In the genomic region with DNA sequence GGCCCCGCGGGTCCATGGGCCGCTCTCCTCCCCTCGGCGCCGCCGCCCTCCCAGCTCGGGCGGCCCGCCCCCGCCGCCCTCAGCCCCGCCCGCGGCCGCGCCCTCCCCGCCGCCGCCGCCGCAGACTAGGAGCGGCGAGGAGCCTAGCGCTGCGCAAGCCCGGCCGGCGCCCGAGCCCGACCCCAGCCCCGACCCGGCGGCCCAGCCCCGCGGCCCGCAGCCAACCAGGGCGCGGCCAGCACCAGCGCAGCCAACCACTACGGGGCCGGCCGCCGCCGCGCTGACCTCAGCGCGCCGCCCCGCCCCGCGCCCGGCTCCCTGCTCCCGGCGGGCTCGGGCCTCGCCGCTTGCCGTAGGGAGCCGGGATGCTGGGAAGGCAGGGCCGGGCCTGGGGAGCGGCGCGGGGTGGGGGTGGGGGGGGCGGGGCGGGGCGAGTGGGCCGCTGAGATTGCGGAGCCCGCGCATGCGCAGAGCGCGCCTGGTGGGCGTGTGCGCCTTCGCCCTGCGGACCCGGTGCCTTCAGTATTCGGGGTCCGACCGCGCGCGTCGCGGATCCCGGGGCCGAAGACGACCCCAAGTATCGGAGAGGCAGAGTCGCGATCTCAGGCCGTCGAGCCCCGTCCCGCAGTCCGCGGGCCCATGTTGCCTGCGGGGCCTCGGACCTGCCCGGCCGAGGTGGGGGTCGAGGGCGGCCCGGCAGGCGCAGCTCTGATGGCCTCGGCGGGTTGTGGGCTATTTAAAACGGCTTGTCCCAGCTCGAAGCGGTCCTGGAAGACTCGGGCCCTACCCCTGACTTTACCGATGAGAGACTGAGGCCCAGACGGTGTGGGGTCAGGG, we compare ENCODE assay signal across 1 cellular context.
TF ChIP-seq lines count a peak whose summit lies in the region.

A gene with protein sequence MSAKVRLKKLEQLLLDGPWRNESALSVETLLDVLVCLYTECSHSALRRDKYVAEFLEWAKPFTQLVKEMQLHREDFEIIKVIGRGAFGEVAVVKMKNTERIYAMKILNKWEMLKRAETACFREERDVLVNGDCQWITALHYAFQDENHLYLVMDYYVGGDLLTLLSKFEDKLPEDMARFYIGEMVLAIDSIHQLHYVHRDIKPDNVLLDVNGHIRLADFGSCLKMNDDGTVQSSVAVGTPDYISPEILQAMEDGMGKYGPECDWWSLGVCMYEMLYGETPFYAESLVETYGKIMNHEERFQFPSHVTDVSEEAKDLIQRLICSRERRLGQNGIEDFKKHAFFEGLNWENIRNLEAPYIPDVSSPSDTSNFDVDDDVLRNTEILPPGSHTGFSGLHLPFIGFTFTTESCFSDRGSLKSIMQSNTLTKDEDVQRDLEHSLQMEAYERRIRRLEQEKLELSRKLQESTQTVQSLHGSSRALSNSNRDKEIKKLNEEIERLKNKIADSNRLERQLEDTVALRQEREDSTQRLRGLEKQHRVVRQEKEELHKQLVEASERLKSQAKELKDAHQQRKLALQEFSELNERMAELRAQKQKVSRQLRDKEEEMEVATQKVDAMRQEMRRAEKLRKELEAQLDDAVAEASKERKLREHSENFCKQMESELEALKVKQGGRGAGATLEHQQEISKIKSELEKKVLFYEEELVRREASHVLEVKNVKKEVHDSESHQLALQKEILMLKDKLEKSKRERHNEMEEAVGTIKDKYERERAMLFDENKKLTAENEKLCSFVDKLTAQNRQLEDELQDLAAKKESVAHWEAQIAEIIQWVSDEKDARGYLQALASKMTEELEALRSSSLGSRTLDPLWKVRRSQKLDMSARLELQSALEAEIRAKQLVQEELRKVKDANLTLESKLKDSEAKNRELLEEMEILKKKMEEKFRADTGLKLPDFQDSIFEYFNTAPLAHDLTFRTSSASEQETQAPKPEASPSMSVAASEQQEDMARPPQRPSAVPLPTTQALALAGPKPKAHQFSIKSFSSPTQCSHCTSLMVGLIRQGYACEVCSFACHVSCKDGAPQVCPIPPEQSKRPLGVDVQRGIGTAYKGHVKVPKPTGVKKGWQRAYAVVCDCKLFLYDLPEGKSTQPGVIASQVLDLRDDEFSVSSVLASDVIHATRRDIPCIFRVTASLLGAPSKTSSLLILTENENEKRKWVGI (N-terminal part only) (minus strand): TSS at position 178 of the 837 bp plus-strand sequence. CDS start 376 bp downstream, outside the sequence.

TF ChIP-seq in HepG2, 621 proteins besides CTCF, POLR2A, EP300 and RAD21 (continued from another document and continues in another):
- TF ChIP-seq, protein P1, sequence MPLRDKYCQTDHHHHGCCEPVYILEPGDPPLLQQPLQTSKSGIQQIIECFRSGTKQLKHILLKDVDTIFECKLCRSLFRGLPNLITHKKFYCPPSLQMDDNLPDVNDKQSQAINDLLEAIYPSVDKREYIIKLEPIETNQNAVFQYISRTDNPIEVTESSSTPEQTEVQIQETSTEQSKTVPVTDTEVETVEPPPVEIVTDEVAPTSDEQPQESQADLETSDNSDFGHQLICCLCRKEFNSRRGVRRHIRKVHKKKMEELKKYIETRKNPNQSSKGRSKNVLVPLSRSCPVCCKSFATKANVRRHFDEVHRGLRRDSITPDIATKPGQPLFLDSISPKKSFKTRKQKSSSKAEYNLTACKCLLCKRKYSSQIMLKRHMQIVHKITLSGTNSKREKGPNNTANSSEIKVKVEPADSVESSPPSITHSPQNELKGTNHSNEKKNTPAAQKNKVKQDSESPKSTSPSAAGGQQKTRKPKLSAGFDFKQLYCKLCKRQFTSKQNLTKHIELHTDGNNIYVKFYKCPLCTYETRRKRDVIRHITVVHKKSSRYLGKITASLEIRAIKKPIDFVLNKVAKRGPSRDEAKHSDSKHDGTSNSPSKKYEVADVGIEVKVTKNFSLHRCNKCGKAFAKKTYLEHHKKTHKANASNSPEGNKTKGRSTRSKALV (CRISPR knock-in tag; IDR thresholded peaks at IDR 0.05), result no peak
- TF ChIP-seq HNRNPH1 (optimal IDR thresholded peaks at IDR 0.05; ENCODE audit: low read depth, low read length) (no peak), ZFP36L1 (CRISPR knock-in tag; IDR thresholded peaks at IDR 0.05) (no peak), REXO4 (CRISPR knock-in tag; IDR thresholded peaks at IDR 0.05; ENCODE audit: borderline replicate concordance) (no peak), SALL1 (CRISPR knock-in tag; IDR thresholded peaks at IDR 0.05) (peak; percentile 39; the same call in 1 of the 2 replicates), HOXD1 (CRISPR knock-in tag; IDR thresholded peaks at IDR 0.05) (0 out of 2 replicates have a peak, but pooled peaks have one; percentile 29), GABPA (IDR thresholded peaks at IDR 0.05; ENCODE audit: low read depth, low read length) (no peak), GABPA (CRISPR knock-in tag; IDR thresholded peaks at IDR 0.05; ENCODE audit: low read depth) (no peak), ZNF570 (CRISPR knock-in tag; IDR thresholded peaks at IDR 0.05; ENCODE audit: borderline replicate concordance) (no peak), AHR (CRISPR knock-in tag; IDR thresholded peaks at IDR 0.05) (no peak), PAX8 (CRISPR knock-in tag; IDR thresholded peaks at IDR 0.05; ENCODE audit: borderline replicate concordance) (no peak), HIVEP1 (CRISPR knock-in tag; IDR thresholded peaks at IDR 0.05) (no peak), CCDC6 (CRISPR knock-in tag; IDR thresholded peaks at IDR 0.05) (0 out of 2 replicates have a peak, but pooled peaks have one; percentile 46), HNRNPUL1 (IDR thresholded peaks at IDR 0.05; ENCODE audit: low read depth, low read length) (no peak), GPN1 (CRISPR knock-in tag; IDR thresholded peaks at IDR 0.05; ENCODE audit: borderline replicate concordance) (no peak), SNAPC2 (CRISPR knock-in tag; IDR thresholded peaks at IDR 0.05) (no peak), ZNF121 (CRISPR knock-in tag; IDR thresholded peaks at IDR 0.05) (no peak), ZFX (CRISPR knock-in tag; IDR thresholded peaks at IDR 0.05; ENCODE audit: low read depth) (peak; percentile 81), DR1 (CRISPR knock-in tag; IDR thresholded peaks at IDR 0.05) (no peak), ATF1 (CRISPR knock-in tag; IDR thresholded peaks at IDR 0.05) (no peak), MXI1 (IDR thresholded peaks at IDR 0.05; ENCODE audit: borderline replicate concordance, low read depth, low read length) (peak; percentile 60; the same call in 1 of the 3 replicates), SYNCRIP (IDR thresholded peaks at IDR 0.05; ENCODE audit: insufficient read depth, low read depth, low read length) (no peak), TCF12 (IDR thresholded peaks at IDR 0.05) (no peak), TCF12 (CRISPR knock-in tag; IDR thresholded peaks at IDR 0.05) (no peak), ZNF878 (CRISPR knock-in tag; IDR thresholded peaks at IDR 0.05) (no peak), ZNF530 (CRISPR knock-in tag; IDR thresholded peaks at IDR 0.05; ENCODE audit: low read depth) (no peak), ZNF577 (CRISPR knock-in tag; IDR thresholded peaks at IDR 0.05; ENCODE audit: borderline replicate concordance, low read depth) (no peak), TBL1XR1 (IDR thresholded peaks at IDR 0.05; ENCODE audit: borderline replicate concordance, low read length, partially characterized antibody) (no peak), SALL2 (CRISPR knock-in tag; IDR thresholded peaks at IDR 0.05) (no peak), CBX1 (IDR thresholded peaks at IDR 0.05; ENCODE audit: low read depth) (no peak), ARNTL (CRISPR knock-in tag; IDR thresholded peaks at IDR 0.05) (no peak), ZNF761 (CRISPR knock-in tag; conservative IDR thresholded peaks at IDR 0.05) (0 out of 2 replicates have a peak, but pooled peaks have one; percentile 39), KDM1A (CRISPR knock-in tag; IDR thresholded peaks at IDR 0.05) (no peak), SCMH1 (CRISPR knock-in tag; IDR thresholded peaks at IDR 0.05; ENCODE audit: borderline replicate concordance) (no peak), ZNF737 (CRISPR knock-in tag; IDR thresholded peaks at IDR 0.05; ENCODE audit: borderline replicate concordance) (no peak), MAFF (IDR thresholded peaks at IDR 0.05; ENCODE audit: low read depth, low read length) (no peak), ZSCAN25 (CRISPR knock-in tag; IDR thresholded peaks at IDR 0.05) (no peak), ZKSCAN8 (CRISPR knock-in tag; IDR thresholded peaks at IDR 0.05; ENCODE audit: borderline replicate concordance) (no peak)
- TF ChIP-seq, protein P2, sequence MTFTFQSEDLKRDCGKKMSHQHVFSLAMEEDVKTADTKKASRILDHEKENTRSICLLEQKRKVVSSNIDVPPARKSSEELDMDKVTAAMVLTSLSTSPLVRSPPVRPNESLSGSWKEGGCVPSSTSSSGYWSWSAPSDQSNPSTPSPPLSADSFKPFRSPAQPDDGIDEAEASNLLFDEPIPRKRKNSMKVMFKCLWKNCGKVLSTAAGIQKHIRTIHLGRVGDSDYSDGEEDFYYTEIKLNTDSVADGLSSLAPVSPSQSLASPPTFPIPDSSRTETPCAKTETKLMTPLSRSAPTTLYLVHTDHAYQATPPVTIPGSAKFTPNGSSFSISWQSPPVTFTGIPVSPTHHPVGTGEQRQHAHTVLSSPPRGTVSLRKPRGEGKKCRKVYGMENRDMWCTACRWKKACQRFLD (CRISPR knock-in tag; IDR thresholded peaks at IDR 0.05; ENCODE audit: borderline replicate concordance), result no peak
- TF ChIP-seq, protein P3, sequence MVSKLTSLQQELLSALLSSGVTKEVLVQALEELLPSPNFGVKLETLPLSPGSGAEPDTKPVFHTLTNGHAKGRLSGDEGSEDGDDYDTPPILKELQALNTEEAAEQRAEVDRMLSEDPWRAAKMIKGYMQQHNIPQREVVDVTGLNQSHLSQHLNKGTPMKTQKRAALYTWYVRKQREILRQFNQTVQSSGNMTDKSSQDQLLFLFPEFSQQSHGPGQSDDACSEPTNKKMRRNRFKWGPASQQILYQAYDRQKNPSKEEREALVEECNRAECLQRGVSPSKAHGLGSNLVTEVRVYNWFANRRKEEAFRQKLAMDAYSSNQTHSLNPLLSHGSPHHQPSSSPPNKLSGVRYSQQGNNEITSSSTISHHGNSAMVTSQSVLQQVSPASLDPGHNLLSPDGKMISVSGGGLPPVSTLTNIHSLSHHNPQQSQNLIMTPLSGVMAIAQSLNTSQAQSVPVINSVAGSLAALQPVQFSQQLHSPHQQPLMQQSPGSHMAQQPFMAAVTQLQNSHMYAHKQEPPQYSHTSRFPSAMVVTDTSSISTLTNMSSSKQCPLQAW (CRISPR knock-in tag; IDR thresholded peaks at IDR 0.05), result 0 out of 2 replicates have a peak, but pooled peaks have one; percentile 48
- TF ChIP-seq, protein P4, sequence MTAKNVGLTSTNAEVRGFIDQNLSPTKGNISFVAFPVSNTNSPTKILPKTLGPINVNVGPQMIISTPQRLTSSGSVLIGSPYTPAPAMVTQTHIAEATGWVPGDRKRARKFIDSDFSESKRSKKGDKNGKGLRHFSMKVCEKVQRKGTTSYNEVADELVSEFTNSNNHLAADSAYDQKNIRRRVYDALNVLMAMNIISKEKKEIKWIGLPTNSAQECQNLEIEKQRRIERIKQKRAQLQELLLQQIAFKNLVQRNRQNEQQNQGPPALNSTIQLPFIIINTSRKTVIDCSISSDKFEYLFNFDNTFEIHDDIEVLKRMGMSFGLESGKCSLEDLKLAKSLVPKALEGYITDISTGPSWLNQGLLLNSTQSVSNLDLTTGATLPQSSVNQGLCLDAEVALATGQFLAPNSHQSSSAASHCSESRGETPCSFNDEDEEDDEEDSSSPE (CRISPR knock-in tag; IDR thresholded peaks at IDR 0.05), result no peak
- TF ChIP-seq, protein P5, sequence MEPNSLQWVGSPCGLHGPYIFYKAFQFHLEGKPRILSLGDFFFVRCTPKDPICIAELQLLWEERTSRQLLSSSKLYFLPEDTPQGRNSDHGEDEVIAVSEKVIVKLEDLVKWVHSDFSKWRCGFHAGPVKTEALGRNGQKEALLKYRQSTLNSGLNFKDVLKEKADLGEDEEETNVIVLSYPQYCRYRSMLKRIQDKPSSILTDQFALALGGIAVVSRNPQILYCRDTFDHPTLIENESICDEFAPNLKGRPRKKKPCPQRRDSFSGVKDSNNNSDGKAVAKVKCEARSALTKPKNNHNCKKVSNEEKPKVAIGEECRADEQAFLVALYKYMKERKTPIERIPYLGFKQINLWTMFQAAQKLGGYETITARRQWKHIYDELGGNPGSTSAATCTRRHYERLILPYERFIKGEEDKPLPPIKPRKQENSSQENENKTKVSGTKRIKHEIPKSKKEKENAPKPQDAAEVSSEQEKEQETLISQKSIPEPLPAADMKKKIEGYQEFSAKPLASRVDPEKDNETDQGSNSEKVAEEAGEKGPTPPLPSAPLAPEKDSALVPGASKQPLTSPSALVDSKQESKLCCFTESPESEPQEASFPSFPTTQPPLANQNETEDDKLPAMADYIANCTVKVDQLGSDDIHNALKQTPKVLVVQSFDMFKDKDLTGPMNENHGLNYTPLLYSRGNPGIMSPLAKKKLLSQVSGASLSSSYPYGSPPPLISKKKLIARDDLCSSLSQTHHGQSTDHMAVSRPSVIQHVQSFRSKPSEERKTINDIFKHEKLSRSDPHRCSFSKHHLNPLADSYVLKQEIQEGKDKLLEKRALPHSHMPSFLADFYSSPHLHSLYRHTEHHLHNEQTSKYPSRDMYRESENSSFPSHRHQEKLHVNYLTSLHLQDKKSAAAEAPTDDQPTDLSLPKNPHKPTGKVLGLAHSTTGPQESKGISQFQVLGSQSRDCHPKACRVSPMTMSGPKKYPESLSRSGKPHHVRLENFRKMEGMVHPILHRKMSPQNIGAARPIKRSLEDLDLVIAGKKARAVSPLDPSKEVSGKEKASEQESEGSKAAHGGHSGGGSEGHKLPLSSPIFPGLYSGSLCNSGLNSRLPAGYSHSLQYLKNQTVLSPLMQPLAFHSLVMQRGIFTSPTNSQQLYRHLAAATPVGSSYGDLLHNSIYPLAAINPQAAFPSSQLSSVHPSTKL (CRISPR knock-in tag; IDR thresholded peaks at IDR 0.05), result no peak
- TF ChIP-seq, protein P6, sequence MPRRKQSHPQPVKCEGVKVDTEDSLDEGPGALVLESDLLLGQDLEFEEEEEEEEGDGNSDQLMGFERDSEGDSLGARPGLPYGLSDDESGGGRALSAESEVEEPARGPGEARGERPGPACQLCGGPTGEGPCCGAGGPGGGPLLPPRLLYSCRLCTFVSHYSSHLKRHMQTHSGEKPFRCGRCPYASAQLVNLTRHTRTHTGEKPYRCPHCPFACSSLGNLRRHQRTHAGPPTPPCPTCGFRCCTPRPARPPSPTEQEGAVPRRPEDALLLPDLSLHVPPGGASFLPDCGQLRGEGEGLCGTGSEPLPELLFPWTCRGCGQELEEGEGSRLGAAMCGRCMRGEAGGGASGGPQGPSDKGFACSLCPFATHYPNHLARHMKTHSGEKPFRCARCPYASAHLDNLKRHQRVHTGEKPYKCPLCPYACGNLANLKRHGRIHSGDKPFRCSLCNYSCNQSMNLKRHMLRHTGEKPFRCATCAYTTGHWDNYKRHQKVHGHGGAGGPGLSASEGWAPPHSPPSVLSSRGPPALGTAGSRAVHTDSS (CRISPR knock-in tag; conservative IDR thresholded peaks at IDR 0.05), result no peak
- TF ChIP-seq, protein P7, sequence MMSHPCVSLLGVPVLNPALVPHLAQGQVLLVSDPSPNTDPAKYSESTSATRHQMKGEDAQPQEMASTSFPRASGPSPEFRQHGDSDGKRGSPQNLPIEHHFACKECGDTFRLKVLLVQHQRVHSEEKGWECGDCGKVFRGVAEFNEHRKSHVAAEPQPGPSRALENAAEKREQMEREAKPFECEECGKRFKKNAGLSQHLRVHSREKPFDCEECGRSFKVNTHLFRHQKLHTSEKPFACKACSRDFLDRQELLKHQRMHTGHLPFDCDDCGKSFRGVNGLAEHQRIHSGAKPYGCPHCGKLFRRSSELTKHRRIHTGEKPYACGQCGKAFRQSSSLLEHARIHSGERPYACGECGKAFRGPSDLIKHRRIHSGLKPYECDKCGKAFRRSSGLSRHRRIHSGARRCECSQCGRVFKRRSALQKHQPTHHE (CRISPR knock-in tag; IDR thresholded peaks at IDR 0.05; ENCODE audit: borderline replicate concordance), result no peak
